ENCODE assay signal across 1 cellular context in genomic region chr1:40382601-40383000, GRCh38.
TF ChIP-seq lines count a peak whose summit lies in the region.

No MANE protein-coding gene starts in this region.

TF ChIP-seq in GM23338, 12 proteins besides CTCF, POLR2A, EP300 and RAD21:
- TF ChIP-seq ZNF462 (CRISPR knock-in tag; IDR thresholded peaks at IDR 0.05) (no peak), REST (IDR thresholded peaks at IDR 0.05; ENCODE audit: unreplicated experiment) (no peak), POLR2AphosphoS5 (IDR thresholded peaks at IDR 0.05; ENCODE audit: low read depth) (no peak), EZH2phosphoT487 (IDR thresholded peaks at IDR 0.05; ENCODE audit: unreplicated experiment) (no peak), NANOG (IDR thresholded peaks at IDR 0.05; ENCODE audit: borderline replicate concordance) (no peak), ZNF331 (CRISPR knock-in tag; IDR thresholded peaks at IDR 0.05; ENCODE audit: low read depth) (no peak), STAT1 (IDR thresholded peaks at IDR 0.05; ENCODE audit: unreplicated experiment) (no peak), CREB1 (CRISPR knock-in tag; IDR thresholded peaks at IDR 0.05; ENCODE audit: low read depth) (no peak), JUNB (IDR thresholded peaks at IDR 0.05; ENCODE audit: unreplicated experiment) (no peak), ZNF114 (CRISPR knock-in tag; IDR thresholded peaks at IDR 0.05) (no peak), EZH2 (IDR thresholded peaks at IDR 0.05; ENCODE audit: low read depth, unreplicated experiment) (no peak)
- TF ChIP-seq, protein P1, sequence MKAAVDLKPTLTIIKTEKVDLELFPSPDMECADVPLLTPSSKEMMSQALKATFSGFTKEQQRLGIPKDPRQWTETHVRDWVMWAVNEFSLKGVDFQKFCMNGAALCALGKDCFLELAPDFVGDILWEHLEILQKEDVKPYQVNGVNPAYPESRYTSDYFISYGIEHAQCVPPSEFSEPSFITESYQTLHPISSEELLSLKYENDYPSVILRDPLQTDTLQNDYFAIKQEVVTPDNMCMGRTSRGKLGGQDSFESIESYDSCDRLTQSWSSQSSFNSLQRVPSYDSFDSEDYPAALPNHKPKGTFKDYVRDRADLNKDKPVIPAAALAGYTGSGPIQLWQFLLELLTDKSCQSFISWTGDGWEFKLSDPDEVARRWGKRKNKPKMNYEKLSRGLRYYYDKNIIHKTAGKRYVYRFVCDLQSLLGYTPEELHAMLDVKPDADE (IDR thresholded peaks at IDR 0.05), result no peak
